In genomic region chr7:160958-161725, GRCh38 we compare ENCODE assay signal across 27 cellular contexts. TPM values are rescaled to one million over a fixed set of nuclear protein-coding genes. Genes with fewer than 3 reads are reported as not detected.
A peak's percentile ranks its signal among the peaks of the same experiment; 100 is the strongest.
DNase-seq lines count a peak whose midpoint lies in the region; ATAC-seq and TF ChIP-seq lines count a peak whose summit lies in the region.
"Had no signal": no experiment of that assay in that cellular context is flagged by ENCODE, and none has a peak within 500 bp of the region (broad histone marks: within the 10 kb centered on the region; RNA-seq: fewer than 3 reads in every experiment).

No MANE protein-coding gene starts in this region.

- H3K36me3 ChIP-seq in SK-N-SH (replicated peaks in 1 of 2; ENCODE audit: control insufficient read depth in 1 of 2, insufficient read depth in 2 of 2, low read length in 1 of 2) (no peaks in the 10 kb centered on the region), mucosa of descending colon (ENCODE audit: low read depth) (no peaks in the 10 kb centered on the region), thyroid gland (no peaks in the 10 kb centered on the region), tibial nerve (no peaks in the 10 kb centered on the region)

- H3K4me3 ChIP-seq in SK-N-SH (ENCODE audit: low read depth in 2 of 2, low read length in 1 of 2), result no peak overlapping the region
- H3K4me3 ChIP-seq in mucosa of descending colon, result no peak overlapping the region
- no peak overlapping the region for H3K4me3 ChIP-seq in thyroid gland (replicated peaks in 1 of 3)
- H3K4me3 ChIP-seq in tibial nerve, result no peak overlapping the region
- H3K4me3 ChIP-seq: GM23248, SK-N-MC had no signal

- CTCF ChIA-PET in SK-N-SH (lab: Yijun Ruan, JAX), result interaction anchor here (0.9 kb wide), 1 partner anchor 95 kb away, joined by 3 read pairs; no protein-coding TSS in a partner anchor

- H3K9me2 ChIP-seq in SK-N-SH, result no peaks in the 10 kb centered on the region

- no peaks in the 10 kb centered on the region for H3K9me3 ChIP-seq in SK-N-SH
- no peaks in the 10 kb centered on the region for H3K9me3 ChIP-seq in mucosa of descending colon
- H3K9me3 ChIP-seq in thyroid gland, result no peaks in the 10 kb centered on the region
- no peaks in the 10 kb centered on the region for H3K9me3 ChIP-seq in tibial nerve

- TF ChIP-seq RAD21 in SK-N-SH (IDR thresholded peaks at IDR 0.05; ENCODE audit: low read length), result no peak

- peaks cover under 1% of the 10 kb centered on the region for H3K4me1 Mint-ChIP-seq in chondrocyte (ENCODE audit: low read depth)
- H3K4me1 Mint-ChIP-seq: CD4-positive, CD25-positive, alpha-beta regulatory T cell; central memory CD8-positive, alpha-beta T cell; IgD-negative memory B cell had no signal

- TF ChIP-seq POLR2A in thyroid gland (IDR thresholded peaks at IDR 0.05), result peak in 1 of 2 donors; percentile 35
- no peak for TF ChIP-seq POLR2A in tibial nerve (IDR thresholded peaks at IDR 0.05)

- no peaks in the 10 kb centered on the region for H3K9me3 Mint-ChIP-seq in chondrocyte (ENCODE audit: low read depth)
- H3K9me3 Mint-ChIP-seq: activated T-cell treated with anti-CD3 and anti-CD28 coated beads, Interleukin-2, amount 50 U/mL, for 72 hours; CD4-positive, CD25-positive, alpha-beta regulatory T cell; central memory CD8-positive, alpha-beta T cell; IgD-negative memory B cell; T-helper 1 cell treated with Interleukin-12 subunit alpha and Interleukin-12 subunit beta and Interleukin-4 antibody, amounts not matched to agents 30 μg/mL and 1 μg/mL, for 36 hours had no signal

- no peaks in the 10 kb centered on the region for H3K79me2 ChIP-seq in SK-N-SH (ENCODE audit: insufficient read depth)

- H3K9ac ChIP-seq in SK-N-SH, result no peak overlapping the region
- H3K9ac ChIP-seq: GM23248 had no signal

- whole genome bisulfite sequencing in SK-N-SH (ENCODE audit: low lambda C conversion rate), result 70% methylated on average over 17 of the region's 27 CpGs
- 51 to 82% methylated on average over 22 to 24 of the region's 27 CpGs for WGBS in thyroid gland, 2 donors
- WGBS in tibial nerve, 2 donors, result 75 to 85% methylated on average over 25 to 27 of the region's 27 CpGs

- H3K36me3 Mint-ChIP-seq in chondrocyte (ENCODE audit: low read depth), result no peaks in the 10 kb centered on the region
- H3K36me3 Mint-ChIP-seq: CD4-positive, CD25-positive, alpha-beta regulatory T cell; IgD-negative memory B cell had no signal

- POLR2A ChIA-PET in SK-N-SH (lab: Yijun Ruan, JAX), result interaction anchor here (0.9 kb wide), 1 partner anchor 9 kb away, joined by 3 read pairs; no protein-coding TSS in a partner anchor

- no peak for TF ChIP-seq CTCF in SK-N-SH (IDR thresholded peaks at IDR 0.05)
- no peak for TF ChIP-seq CTCF in chondrocyte (IDR thresholded peaks at IDR 0.05)
- TF ChIP-seq CTCF in mucosa of descending colon (IDR thresholded peaks at IDR 0.05), result no peak
- no peak for TF ChIP-seq CTCF in thyroid gland (IDR thresholded peaks at IDR 0.05)
- no peak for TF ChIP-seq CTCF in tibial nerve (IDR thresholded peaks at IDR 0.05)

- no peaks in the 10 kb centered on the region for H3F3A ChIP-seq in SK-N-SH (replicated peaks; ENCODE audit: insufficient read depth)

- H3K4me1 ChIP-seq in SK-N-SH (ENCODE audit: control insufficient read depth in 1 of 2, insufficient read depth in 2 of 2, low read depth in 1 of 2, low read length in 1 of 2) (peaks cover 0 to 51% of the 10 kb centered on the region in 2 experiments; a peak in 2 of 4 replicates), mucosa of descending colon (ENCODE audit: low read depth) (peaks cover 18% of the 10 kb centered on the region), thyroid gland (peaks cover 0 to 5% of the 10 kb centered on the region in 2 donors), tibial nerve (peaks cover 0 to 2% (median under 1%) of the 10 kb centered on the region in 4 donors)

- H3K27ac ChIP-seq in SK-N-SH (ENCODE audit: low read depth in 2 of 2, low read length in 1 of 2) (no peak overlapping the region), thyroid gland (peak overlapping the region in 2 of 3 donors; percentile 17 to 43), tibial nerve (no peak overlapping the region)
- H3K27ac ChIP-seq: GM23248, SK-N-MC had no signal

- no peak overlapping the region for H3K4me3 Mint-ChIP-seq in chondrocyte (ENCODE audit: unreplicated experiment)
- H3K4me3 Mint-ChIP-seq: activated T-cell treated with anti-CD3 and anti-CD28 coated beads, Interleukin-2, amount 50 U/mL, for 72 hours; CD4-positive, CD25-positive, alpha-beta regulatory T cell; central memory CD8-positive, alpha-beta T cell; IgD-negative memory B cell; T-helper 1 cell treated with Interleukin-12 subunit alpha and Interleukin-12 subunit beta and Interleukin-4 antibody, amounts not matched to agents 30 μg/mL and 1 μg/mL, for 36 hours had no signal

- H2AFZ ChIP-seq in SK-N-SH (ENCODE audit: low read depth), result no peak overlapping the region
- H2AFZ ChIP-seq: GM23248 had no signal

- DNase-seq in SK-N-SH (peak; percentile 48), chondrocyte (ENCODE audit: low spot score) (peak; percentile 59), mucosa of descending colon (peak in 1 of 3 donors; percentile 38), thyroid gland (peak in 1 of 2 donors; percentile 38), HPDE6-E6E7 (ENCODE audit: extremely low spot score) (no peak), tibial nerve (ENCODE audit: low spot score in 2 of 2) (no peak)
- no peak for DNase-seq in NK-92 treated with Interleukin-12 subunit alpha and Interleukin-12 subunit beta, amount 100 ng/mL, for 24 hours (lab: John Stamatoyannopoulos, UW)
- DNase-seq: 8988T; activated CD4-positive, alpha-beta T cell treated with anti-CD3 and anti-CD28 coated beads, Interleukin-2, amount 50 U/mL, for 48 hours; activated T-cell treated with anti-CD3 and anti-CD28 coated beads, Interleukin-2, amount 50 U/mL, for 72 hours; CD4-positive, CD25-positive, alpha-beta regulatory T cell; dermis blood vessel endothelial cell; DMS79 treated with DMSO at 0.1 percent for 48 hours; GF-D8; GM23248; MV-4-11; NCI-H1436; NCI-H2107; NCI-H446; stimulated activated CD4-positive, alpha-beta T cell treated with anti-CD3 and anti-CD28 coated beads, Interleukin-4, amount 100 ng/mL, for 24 hours; trophoblast cell had no signal

- no peak overlapping the region for H3K4me2 ChIP-seq in SK-N-SH

- H4K20me1 ChIP-seq in SK-N-SH (ENCODE audit: insufficient read depth), result no peaks in the 10 kb centered on the region

- H3K27me3 ChIP-seq in SK-N-SH (ENCODE audit: insufficient read depth) (peaks cover 25% of the 10 kb centered on the region), thyroid gland (no peaks in the 10 kb centered on the region), tibial nerve (no peaks in the 10 kb centered on the region)

- H3K27me3 Mint-ChIP-seq in chondrocyte (ENCODE audit: low read depth), result peaks cover 11% of the 10 kb centered on the region

- H3K27ac Mint-ChIP-seq in chondrocyte (ENCODE audit: unreplicated experiment), result no peak overlapping the region
- H3K27ac Mint-ChIP-seq: activated T-cell treated with anti-CD3 and anti-CD28 coated beads, Interleukin-2, amount 50 U/mL, for 72 hours; CD4-positive, CD25-positive, alpha-beta regulatory T cell; IgD-negative memory B cell; T-helper 1 cell treated with Interleukin-12 subunit alpha and Interleukin-12 subunit beta and Interleukin-4 antibody, amounts not matched to agents 30 μg/mL and 1 μg/mL, for 36 hours had no signal

- intact Hi-C loops in mucosa of descending colon (cut with DNase I, micrococcal nuclease), result no loop called here
- intact Hi-C loops in thyroid gland (cut with DNase I), result no loop called here

- no peak for TF ChIP-seq EP300 in SK-N-SH (IDR thresholded peaks at IDR 0.05; ENCODE audit: borderline replicate concordance in 1 of 2, low read depth in 1 of 2, low read length in 1 of 2)
- no peak for TF ChIP-seq EP300 in tibial nerve (IDR thresholded peaks at IDR 0.05)

- ATAC-seq in SK-N-SH treated with all-trans-retinoic acid at 6 μM for 48 hours, result no peak
- ATAC-seq in mucosa of descending colon, result peak; percentile 2
- ATAC-seq: activated T-cell treated with anti-CD3 and anti-CD28 coated beads, Interleukin-2, amount 50 U/mL, for 72 hours; esophagus mucosa had no signal

TF ChIP-seq in SK-N-SH, 30 proteins besides CTCF, POLR2A, EP300 and RAD21 (continues in another document):
- TF ChIP-seq GATA2 (CRISPR knock-in tag; IDR thresholded peaks at IDR 0.05) (no peak), POLR2AphosphoS5 (IDR thresholded peaks at IDR 0.05; ENCODE audit: low read depth, low read length) (no peak)

TF ChIP-seq in SK-N-SH treated with all-trans-retinoic acid at 6 μM for 48 hours, 23 proteins besides CTCF, POLR2A, EP300 and RAD21:
- no peak for TF ChIP-seq TOX (CRISPR knock-in tag; IDR thresholded peaks at IDR 0.05; ENCODE audit: borderline replicate concordance)
- TF ChIP-seq, protein P1, sequence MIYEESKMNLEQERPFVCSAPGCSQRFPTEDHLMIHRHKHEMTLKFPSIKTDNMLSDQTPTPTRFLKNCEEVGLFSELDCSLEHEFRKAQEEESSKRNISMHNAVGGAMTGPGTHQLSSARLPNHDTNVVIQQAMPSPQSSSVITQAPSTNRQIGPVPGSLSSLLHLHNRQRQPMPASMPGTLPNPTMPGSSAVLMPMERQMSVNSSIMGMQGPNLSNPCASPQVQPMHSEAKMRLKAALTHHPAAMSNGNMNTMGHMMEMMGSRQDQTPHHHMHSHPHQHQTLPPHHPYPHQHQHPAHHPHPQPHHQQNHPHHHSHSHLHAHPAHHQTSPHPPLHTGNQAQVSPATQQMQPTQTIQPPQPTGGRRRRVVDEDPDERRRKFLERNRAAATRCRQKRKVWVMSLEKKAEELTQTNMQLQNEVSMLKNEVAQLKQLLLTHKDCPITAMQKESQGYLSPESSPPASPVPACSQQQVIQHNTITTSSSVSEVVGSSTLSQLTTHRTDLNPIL (CRISPR knock-in tag; IDR thresholded peaks at IDR 0.05; ENCODE audit: low read depth), result no peak
- TF ChIP-seq SNAI2 (CRISPR knock-in tag; IDR thresholded peaks at IDR 0.05), result no peak
- TF ChIP-seq RARB (CRISPR knock-in tag; IDR thresholded peaks at IDR 0.05), result no peak
- no peak for TF ChIP-seq ESRRG (CRISPR knock-in tag; IDR thresholded peaks at IDR 0.05)
- no peak for TF ChIP-seq ZFP3 (CRISPR knock-in tag; IDR thresholded peaks at IDR 0.05)

RNA-seq across cellular contexts. Expression of gene FAM20C, which starts 31.2 kb away (rescaled TPM):
- 6.8 and 12.7 TPM in 2 replicates for polyA plus RNA-seq in SK-N-SH (2012; rRNA removed)
- 5.8 and 10.0 TPM in 2 replicates for polyA plus RNA-seq in SK-N-SH (2012; cell fraction: cytosol; rRNA removed)
- polyA plus RNA-seq in SK-N-SH (2012; cell fraction: nucleus; rRNA removed), result 11.8 and 16.7 TPM in 2 replicates
- total RNA-seq in chondrocyte (34.4 to 58.1 TPM (median 35.0 TPM) in 3 replicates), mucosa of descending colon (10 to 100 TPM; 20.7 to 47.7 (median 26.5) TPM), thyroid gland (10 to 100 TPM; 14.0 to 41.8 (median 23.3) TPM), tibial nerve (100 to 1,000 TPM in 1 of 4 donors, 10 to 100 TPM in 3; 43.0 to 112 (median 44.0) TPM)
- total RNA-seq: CD4-positive, CD25-positive, alpha-beta regulatory T cell had no signal
- polyA plus RNA-seq: CD4-positive, CD25-positive, alpha-beta regulatory T cell; IgD-negative memory B cell had no signal

Comparison
In these comparisons a context has a peak if more than half of its experiments do, and no peak if none do; other contexts are left out.
1. DNase-seq: peak in SK-N-SH (single experiment) and chondrocyte (single experiment); none in NK-92 treated with Interleukin-12 subunit alpha and Interleukin-12 subunit beta, amount 100 ng/mL, for 24 hours (single experiment), HPDE6-E6E7 (single experiment) and tibial nerve (0 of 2).
2. H3K27ac ChIP-seq: peak in thyroid gland (2 of 3); none in SK-N-SH (0 of 2) and tibial nerve (0 of 4).